ENCODE assay signal across 1 cellular context in the genomic region with DNA sequence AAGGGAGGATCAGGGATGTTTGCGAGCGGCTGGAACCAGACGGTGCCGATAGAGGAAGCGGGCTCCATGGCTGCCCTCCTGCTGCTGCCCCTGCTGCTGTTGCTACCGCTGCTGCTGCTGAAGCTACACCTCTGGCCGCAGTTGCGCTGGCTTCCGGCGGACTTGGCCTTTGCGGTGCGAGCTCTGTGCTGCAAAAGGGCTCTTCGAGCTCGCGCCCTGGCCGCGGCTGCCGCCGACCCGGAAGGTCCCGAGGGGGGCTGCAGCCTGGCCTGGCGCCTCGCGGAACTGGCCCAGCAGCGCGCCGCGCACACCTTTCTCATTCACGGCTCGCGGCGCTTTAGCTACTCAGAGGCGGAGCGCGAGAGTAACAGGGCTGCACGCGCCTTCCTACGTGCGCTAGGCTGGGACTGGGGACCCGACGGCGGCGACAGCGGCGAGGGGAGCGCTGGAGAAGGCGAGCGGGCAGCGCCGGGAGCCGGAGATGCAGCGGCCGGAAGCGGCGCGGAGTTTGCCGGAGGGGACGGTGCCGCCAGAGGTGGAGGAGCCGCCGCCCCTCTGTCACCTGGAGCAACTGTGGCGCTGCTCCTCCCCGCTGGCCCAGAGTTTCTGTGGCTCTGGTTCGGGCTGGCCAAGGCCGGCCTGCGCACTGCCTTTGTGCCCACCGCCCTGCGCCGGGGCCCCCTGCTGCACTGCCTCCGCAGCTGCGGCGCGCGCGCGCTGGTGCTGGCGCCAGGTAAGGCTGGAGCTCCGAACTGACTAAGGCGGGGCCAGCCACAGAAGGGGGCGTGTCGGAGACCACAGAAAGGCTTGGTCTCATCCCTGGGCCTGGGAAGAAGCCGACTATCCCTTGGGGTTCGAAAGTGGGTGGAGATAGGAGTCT.
TF ChIP-seq lines count a peak whose summit lies in the region.

No MANE protein-coding gene starts in this region.

TF ChIP-seq in HepG2, 621 proteins besides CTCF, POLR2A, EP300 and RAD21 (continues in another document):
- TF ChIP-seq, protein P1, sequence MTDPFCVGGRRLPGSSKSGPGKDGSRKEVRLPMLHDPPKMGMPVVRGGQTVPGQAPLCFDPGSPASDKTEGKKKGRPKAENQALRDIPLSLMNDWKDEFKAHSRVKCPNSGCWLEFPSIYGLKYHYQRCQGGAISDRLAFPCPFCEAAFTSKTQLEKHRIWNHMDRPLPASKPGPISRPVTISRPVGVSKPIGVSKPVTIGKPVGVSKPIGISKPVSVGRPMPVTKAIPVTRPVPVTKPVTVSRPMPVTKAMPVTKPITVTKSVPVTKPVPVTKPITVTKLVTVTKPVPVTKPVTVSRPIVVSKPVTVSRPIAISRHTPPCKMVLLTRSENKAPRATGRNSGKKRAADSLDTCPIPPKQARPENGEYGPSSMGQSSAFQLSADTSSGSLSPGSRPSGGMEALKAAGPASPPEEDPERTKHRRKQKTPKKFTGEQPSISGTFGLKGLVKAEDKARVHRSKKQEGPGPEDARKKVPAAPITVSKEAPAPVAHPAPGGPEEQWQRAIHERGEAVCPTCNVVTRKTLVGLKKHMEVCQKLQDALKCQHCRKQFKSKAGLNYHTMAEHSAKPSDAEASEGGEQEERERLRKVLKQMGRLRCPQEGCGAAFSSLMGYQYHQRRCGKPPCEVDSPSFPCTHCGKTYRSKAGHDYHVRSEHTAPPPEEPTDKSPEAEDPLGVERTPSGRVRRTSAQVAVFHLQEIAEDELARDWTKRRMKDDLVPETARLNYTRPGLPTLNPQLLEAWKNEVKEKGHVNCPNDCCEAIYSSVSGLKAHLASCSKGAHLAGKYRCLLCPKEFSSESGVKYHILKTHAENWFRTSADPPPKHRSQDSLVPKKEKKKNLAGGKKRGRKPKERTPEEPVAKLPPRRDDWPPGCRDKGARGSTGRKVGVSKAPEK (CRISPR knock-in tag; IDR thresholded peaks at IDR 0.05; ENCODE audit: borderline replicate concordance), result no peak
- TF ChIP-seq ELF1 (CRISPR knock-in tag; IDR thresholded peaks at IDR 0.05), result no peak
- no peak for TF ChIP-seq NR3C1 (CRISPR knock-in tag; IDR thresholded peaks at IDR 0.05)
- TF ChIP-seq, protein P2, sequence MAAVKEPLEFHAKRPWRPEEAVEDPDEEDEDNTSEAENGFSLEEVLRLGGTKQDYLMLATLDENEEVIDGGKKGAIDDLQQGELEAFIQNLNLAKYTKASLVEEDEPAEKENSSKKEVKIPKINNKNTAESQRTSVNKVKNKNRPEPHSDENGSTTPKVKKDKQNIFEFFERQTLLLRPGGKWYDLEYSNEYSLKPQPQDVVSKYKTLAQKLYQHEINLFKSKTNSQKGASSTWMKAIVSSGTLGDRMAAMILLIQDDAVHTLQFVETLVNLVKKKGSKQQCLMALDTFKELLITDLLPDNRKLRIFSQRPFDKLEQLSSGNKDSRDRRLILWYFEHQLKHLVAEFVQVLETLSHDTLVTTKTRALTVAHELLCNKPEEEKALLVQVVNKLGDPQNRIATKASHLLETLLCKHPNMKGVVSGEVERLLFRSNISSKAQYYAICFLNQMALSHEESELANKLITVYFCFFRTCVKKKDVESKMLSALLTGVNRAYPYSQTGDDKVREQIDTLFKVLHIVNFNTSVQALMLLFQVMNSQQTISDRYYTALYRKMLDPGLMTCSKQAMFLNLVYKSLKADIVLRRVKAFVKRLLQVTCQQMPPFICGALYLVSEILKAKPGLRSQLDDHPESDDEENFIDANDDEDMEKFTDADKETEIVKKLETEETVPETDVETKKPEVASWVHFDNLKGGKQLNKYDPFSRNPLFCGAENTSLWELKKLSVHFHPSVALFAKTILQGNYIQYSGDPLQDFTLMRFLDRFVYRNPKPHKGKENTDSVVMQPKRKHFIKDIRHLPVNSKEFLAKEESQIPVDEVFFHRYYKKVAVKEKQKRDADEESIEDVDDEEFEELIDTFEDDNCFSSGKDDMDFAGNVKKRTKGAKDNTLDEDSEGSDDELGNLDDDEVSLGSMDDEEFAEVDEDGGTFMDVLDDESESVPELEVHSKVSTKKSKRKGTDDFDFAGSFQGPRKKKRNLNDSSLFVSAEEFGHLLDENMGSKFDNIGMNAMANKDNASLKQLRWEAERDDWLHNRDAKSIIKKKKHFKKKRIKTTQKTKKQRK (IDR thresholded peaks at IDR 0.05; ENCODE audit: low read length), result no peak
- no peak for TF ChIP-seq PRPF4 (IDR thresholded peaks at IDR 0.05; ENCODE audit: low read depth, low read length, poor library complexity, severe bottlenecking)
- TF ChIP-seq ZNF12 (CRISPR knock-in tag; IDR thresholded peaks at IDR 0.05), result no peak
- TF ChIP-seq SMAD3 (CRISPR knock-in tag; IDR thresholded peaks at IDR 0.05), result no peak
- TF ChIP-seq ZNF672 (CRISPR knock-in tag; IDR thresholded peaks at IDR 0.05), result no peak
- TF ChIP-seq, protein P3, sequence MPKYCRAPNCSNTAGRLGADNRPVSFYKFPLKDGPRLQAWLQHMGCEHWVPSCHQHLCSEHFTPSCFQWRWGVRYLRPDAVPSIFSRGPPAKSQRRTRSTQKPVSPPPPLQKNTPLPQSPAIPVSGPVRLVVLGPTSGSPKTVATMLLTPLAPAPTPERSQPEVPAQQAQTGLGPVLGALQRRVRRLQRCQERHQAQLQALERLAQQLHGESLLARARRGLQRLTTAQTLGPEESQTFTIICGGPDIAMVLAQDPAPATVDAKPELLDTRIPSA (CRISPR knock-in tag; IDR thresholded peaks at IDR 0.05; ENCODE audit: borderline replicate concordance), result no peak
- TF ChIP-seq, protein P4, sequence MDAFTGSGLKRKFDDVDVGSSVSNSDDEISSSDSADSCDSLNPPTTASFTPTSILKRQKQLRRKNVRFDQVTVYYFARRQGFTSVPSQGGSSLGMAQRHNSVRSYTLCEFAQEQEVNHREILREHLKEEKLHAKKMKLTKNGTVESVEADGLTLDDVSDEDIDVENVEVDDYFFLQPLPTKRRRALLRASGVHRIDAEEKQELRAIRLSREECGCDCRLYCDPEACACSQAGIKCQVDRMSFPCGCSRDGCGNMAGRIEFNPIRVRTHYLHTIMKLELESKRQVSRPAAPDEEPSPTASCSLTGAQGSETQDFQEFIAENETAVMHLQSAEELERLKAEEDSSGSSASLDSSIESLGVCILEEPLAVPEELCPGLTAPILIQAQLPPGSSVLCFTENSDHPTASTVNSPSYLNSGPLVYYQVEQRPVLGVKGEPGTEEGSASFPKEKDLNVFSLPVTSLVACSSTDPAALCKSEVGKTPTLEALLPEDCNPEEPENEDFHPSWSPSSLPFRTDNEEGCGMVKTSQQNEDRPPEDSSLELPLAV (CRISPR knock-in tag; conservative IDR thresholded peaks at IDR 0.05; ENCODE audit: low read depth), result no peak
- 0 out of 2 replicates have a peak, but pooled peaks have one; percentile 23 for TF ChIP-seq ZNF124 (CRISPR knock-in tag; IDR thresholded peaks at IDR 0.05)
- no peak for TF ChIP-seq TBL1XR1 (IDR thresholded peaks at IDR 0.05; ENCODE audit: borderline replicate concordance, low read length, partially characterized antibody)
- TF ChIP-seq, protein P5, sequence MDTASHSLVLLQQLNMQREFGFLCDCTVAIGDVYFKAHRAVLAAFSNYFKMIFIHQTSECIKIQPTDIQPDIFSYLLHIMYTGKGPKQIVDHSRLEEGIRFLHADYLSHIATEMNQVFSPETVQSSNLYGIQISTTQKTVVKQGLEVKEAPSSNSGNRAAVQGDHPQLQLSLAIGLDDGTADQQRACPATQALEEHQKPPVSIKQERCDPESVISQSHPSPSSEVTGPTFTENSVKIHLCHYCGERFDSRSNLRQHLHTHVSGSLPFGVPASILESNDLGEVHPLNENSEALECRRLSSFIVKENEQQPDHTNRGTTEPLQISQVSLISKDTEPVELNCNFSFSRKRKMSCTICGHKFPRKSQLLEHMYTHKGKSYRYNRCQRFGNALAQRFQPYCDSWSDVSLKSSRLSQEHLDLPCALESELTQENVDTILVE (CRISPR knock-in tag; IDR thresholded peaks at IDR 0.05), result no peak
- TF ChIP-seq ERF (CRISPR knock-in tag; IDR thresholded peaks at IDR 0.05), result peak; percentile 44; the same call in 1 of the 2 replicates
- no peak for TF ChIP-seq SATB2 (CRISPR knock-in tag; IDR thresholded peaks at IDR 0.05)
- TF ChIP-seq ZNF598 (CRISPR knock-in tag; IDR thresholded peaks at IDR 0.05; ENCODE audit: borderline replicate concordance), result peak; percentile 65; the same call in 1 of the 2 replicates
- TF ChIP-seq CENPT (CRISPR knock-in tag; IDR thresholded peaks at IDR 0.05; ENCODE audit: low read depth), result no peak
- TF ChIP-seq, protein P6, sequence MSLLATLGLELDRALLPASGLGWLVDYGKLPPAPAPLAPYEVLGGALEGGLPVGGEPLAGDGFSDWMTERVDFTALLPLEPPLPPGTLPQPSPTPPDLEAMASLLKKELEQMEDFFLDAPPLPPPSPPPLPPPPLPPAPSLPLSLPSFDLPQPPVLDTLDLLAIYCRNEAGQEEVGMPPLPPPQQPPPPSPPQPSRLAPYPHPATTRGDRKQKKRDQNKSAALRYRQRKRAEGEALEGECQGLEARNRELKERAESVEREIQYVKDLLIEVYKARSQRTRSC (CRISPR knock-in tag; IDR thresholded peaks at IDR 0.05; ENCODE audit: low read depth), result no peak
- TF ChIP-seq ZNF253 (CRISPR knock-in tag; IDR thresholded peaks at IDR 0.05; ENCODE audit: borderline replicate concordance), result 0 out of 2 replicates have a peak, but pooled peaks have one; percentile 13
- TF ChIP-seq, protein P7, sequence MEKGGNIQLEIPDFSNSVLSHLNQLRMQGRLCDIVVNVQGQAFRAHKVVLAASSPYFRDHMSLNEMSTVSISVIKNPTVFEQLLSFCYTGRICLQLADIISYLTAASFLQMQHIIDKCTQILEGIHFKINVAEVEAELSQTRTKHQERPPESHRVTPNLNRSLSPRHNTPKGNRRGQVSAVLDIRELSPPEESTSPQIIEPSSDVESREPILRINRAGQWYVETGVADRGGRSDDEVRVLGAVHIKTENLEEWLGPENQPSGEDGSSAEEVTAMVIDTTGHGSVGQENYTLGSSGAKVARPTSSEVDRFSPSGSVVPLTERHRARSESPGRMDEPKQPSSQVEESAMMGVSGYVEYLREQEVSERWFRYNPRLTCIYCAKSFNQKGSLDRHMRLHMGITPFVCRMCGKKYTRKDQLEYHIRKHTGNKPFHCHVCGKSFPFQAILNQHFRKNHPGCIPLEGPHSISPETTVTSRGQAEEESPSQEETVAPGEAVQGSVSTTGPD (CRISPR knock-in tag; IDR thresholded peaks at IDR 0.05), result no peak
- no peak for TF ChIP-seq BHLHE40 (IDR thresholded peaks at IDR 0.05; ENCODE audit: low read length)
- peak; percentile 64; the same call in 1 of the 2 replicates for TF ChIP-seq FOXC1 (CRISPR knock-in tag; IDR thresholded peaks at IDR 0.05; ENCODE audit: borderline replicate concordance)
- no peak for TF ChIP-seq ZFP36 (IDR thresholded peaks at IDR 0.05; ENCODE audit: borderline replicate concordance, low read depth, low read length, partially characterized antibody)
- TF ChIP-seq ZBTB20 (CRISPR knock-in tag; IDR thresholded peaks at IDR 0.05; ENCODE audit: borderline replicate concordance, low read depth), result no peak; the same call in 1 of the 2 replicates
- no peak for TF ChIP-seq ZMYM2 (CRISPR knock-in tag; IDR thresholded peaks at IDR 0.05)
- no peak for TF ChIP-seq ZNF556 (CRISPR knock-in tag; IDR thresholded peaks at IDR 0.05; ENCODE audit: borderline replicate concordance)
- TF ChIP-seq, protein P8, sequence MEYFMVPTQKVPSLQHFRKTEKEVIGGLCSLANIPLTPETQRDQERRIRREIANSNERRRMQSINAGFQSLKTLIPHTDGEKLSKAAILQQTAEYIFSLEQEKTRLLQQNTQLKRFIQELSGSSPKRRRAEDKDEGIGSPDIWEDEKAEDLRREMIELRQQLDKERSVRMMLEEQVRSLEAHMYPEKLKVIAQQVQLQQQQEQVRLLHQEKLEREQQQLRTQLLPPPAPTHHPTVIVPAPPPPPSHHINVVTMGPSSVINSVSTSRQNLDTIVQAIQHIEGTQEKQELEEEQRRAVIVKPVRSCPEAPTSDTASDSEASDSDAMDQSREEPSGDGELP (IDR thresholded peaks at IDR 0.05; ENCODE audit: borderline replicate concordance, low read depth), result no peak
- TF ChIP-seq SAFB2 (CRISPR knock-in tag; IDR thresholded peaks at IDR 0.05; ENCODE audit: borderline replicate concordance, low read depth), result peak; percentile 69; the same call in 1 of the 2 replicates
- TF ChIP-seq, protein P9, sequence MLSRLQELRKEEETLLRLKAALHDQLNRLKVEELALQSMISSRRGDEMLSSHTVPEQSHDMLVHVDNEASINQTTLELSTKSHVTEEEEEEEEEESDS (CRISPR knock-in tag; IDR thresholded peaks at IDR 0.05; ENCODE audit: borderline replicate concordance), result no peak
- no peak for TF ChIP-seq ZNF24 (IDR thresholded peaks at IDR 0.05)
- peak; percentile 48; the same call in 1 of the 2 replicates for TF ChIP-seq MAF1 (CRISPR knock-in tag; IDR thresholded peaks at IDR 0.05; ENCODE audit: borderline replicate concordance)
- TF ChIP-seq CBX2 (IDR thresholded peaks at IDR 0.05; ENCODE audit: low read depth, low read length), result no peak
- 0 out of 2 replicates have a peak, but pooled peaks have one; percentile 60 for TF ChIP-seq CBX2 (CRISPR knock-in tag; IDR thresholded peaks at IDR 0.05; ENCODE audit: low read depth)
- TF ChIP-seq HNF4A (CRISPR knock-in tag; IDR thresholded peaks at IDR 0.05), result no peak
- no peak for TF ChIP-seq GLI4 (CRISPR knock-in tag; IDR thresholded peaks at IDR 0.05; ENCODE audit: borderline replicate concordance)
- TF ChIP-seq CHCHD3 (CRISPR knock-in tag; IDR thresholded peaks at IDR 0.05), result no peak
- peak; percentile 70; the same call in 1 of the 2 replicates for TF ChIP-seq ATF7-NPFF (CRISPR knock-in tag; IDR thresholded peaks at IDR 0.05; ENCODE audit: low read depth)
- TF ChIP-seq, protein P10, sequence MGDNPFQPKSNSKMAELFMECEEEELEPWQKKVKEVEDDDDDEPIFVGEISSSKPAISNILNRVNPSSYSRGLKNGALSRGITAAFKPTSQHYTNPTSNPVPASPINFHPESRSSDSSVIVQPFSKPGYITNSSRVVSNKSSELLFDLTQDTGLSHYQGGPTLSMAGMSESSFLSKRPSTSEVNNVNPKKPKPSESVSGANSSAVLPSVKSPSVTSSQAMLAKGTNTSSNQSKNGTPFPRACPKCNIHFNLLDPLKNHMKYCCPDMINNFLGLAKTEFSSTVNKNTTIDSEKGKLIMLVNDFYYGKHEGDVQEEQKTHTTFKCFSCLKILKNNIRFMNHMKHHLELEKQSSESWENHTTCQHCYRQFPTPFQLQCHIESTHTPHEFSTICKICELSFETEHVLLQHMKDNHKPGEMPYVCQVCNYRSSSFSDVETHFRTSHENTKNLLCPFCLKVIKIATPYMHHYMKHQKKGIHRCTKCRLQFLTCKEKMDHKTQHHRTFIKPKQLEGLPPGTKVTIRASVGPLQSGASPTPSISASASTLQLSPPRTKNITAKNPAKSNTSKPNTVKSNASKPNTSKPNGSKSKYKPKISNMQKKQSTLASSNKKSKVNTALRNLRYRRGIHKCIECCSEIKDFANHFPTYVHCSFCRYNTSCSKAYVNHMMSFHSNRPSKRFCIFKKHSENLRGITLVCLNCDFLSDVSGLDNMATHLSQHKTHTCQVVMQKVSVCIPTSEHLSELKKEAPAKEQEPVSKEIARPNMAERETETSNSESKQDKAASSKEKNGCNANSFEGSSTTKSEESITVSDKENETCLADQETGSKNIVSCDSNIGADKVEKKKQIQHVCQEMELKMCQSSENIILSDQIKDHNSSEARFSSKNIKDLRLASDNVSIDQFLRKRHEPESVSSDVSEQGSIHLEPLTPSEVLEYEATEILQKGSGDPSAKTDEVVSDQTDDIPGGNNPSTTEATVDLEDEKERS (CRISPR knock-in tag; IDR thresholded peaks at IDR 0.05), result no peak
- no peak for TF ChIP-seq ZNF326 (CRISPR knock-in tag; IDR thresholded peaks at IDR 0.05; ENCODE audit: borderline replicate concordance)
- TF ChIP-seq FLYWCH1 (CRISPR knock-in tag; IDR thresholded peaks at IDR 0.05), result 0 out of 2 replicates have a peak, but pooled peaks have one; percentile 47
